24 cellular contexts compared by ENCODE assay signal in the genomic region with DNA sequence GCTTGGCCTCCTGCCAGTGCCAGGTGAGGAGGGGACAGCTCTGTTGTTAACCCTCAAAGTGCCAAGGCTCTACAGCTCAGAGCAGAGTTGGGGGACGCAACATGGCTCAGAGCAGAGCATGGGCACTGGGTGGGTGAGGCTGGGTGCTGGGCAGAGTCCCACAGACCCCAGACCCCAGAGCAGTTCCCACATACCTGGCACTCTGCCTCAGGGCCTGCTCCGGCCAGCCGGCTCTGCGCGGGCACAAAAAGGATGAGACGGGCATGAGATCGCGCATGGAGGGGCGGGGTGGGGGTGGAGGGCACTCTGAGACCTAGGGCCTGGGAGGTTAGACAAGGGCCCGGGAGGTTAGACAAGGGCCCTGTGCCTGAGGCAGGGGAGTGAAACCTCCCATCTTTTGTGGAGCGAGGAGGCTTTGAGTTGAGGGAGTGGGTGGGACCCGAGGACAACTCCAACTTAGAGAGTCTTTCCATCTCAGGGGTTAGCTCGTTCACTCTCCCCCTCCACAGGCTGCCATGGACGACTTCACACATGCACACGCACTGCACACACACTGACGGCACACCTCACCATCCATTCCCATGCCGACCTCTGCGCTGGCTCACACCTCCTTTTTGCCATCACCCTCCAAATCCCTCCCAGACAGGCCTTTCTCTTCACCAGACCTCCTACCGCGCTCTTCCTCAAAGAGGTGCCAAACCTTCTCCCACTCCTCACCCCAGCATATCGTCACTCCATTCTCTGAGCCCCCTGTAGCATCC. TPM values are rescaled to one million over a fixed set of nuclear protein-coding genes. Genes with fewer than 3 reads are reported as not detected.
A peak's percentile ranks its signal among the peaks of the same experiment; 100 is the strongest.
DNase-seq lines count a peak whose midpoint lies in the region; ATAC-seq and TF ChIP-seq lines count a peak whose summit lies in the region.
"Had no signal": no experiment of that assay in that cellular context is flagged by ENCODE, and none has a peak within 500 bp of the region (broad histone marks: within the 10 kb centered on the region; RNA-seq: fewer than 3 reads in every experiment).

No MANE protein-coding gene starts in this region.

- H4K8ac ChIP-seq in mesendoderm (ENCODE audit: low read depth, low read length): no peak overlapping the region

- no peak overlapping the region for H2BK120ac ChIP-seq in mesendoderm (ENCODE audit: low read depth, low read length)

- H3K56ac ChIP-seq in mesendoderm (ENCODE audit: low read length): no peak overlapping the region

- ATAC-seq in heart right ventricle: peak in 3 of 8 donors; percentile 1 to 12 (median 2)
- ATAC-seq in upper lobe of right lung: no peak
- ATAC-seq in HG02763 (IDR thresholded peaks at IDR 0.05; ENCODE audit: unreplicated experiment): no peak
- ATAC-seq in esophagus mucosa: no peak
- ATAC-seq: activated CD8-positive, alpha-beta T cell treated with anti-CD3 and anti-CD28 coated beads for 36 hours; Panc1 had no signal

- no peak for DNase-seq in heart right ventricle
- DNase-seq in cardiac septum (ENCODE audit: low spot score): no peak
- DNase-seq in coronary artery (ENCODE audit: low spot score): no peak
- no peak for DNase-seq in mesendoderm
- no peak for DNase-seq in upper lobe of right lung
- DNase-seq in stimulated activated CD8-positive, alpha-beta memory T cell treated with anti-CD3 and anti-CD28 coated beads, Interleukin-4, amount 100 ng/mL, for 48 hours: no peak
- DNase-seq: activated CD8-positive, alpha-beta memory T cell treated with anti-CD3 and anti-CD28 coated beads, Interleukin-2, amount 50 U/mL, for 48 hours; activated CD8-positive, alpha-beta T cell treated with anti-CD3 and anti-CD28 coated beads for 36 hours; activated naive CD4-positive, alpha-beta T cell treated with anti-CD3 and anti-CD28 coated beads for 36 hours; cerebellar nuclear complex; GDM1; IMR-90; MV-4-11; NCI-H1694; stimulated activated CD4-positive, alpha-beta T cell treated with anti-CD3 and anti-CD28 coated beads, Interleukin-1b, Interleukin-23, amount 100 ng/mL, for 48 hours; T-helper 2 cell; transverse colon had no signal

- peak overlapping the region in 6 of 10 donors; percentile 3 to 36 (median 13) for H3K27ac ChIP-seq in heart right ventricle
- peak overlapping the region; percentile 32 to 67 for H3K27ac ChIP-seq in coronary artery
- no peak overlapping the region for H3K27ac ChIP-seq in mesendoderm (ENCODE audit: low read depth, low read length)
- H3K27ac ChIP-seq in upper lobe of right lung: peak overlapping the region; percentile 3
- H3K27ac ChIP-seq: 22Rv1, GM23248, neutrophil, transverse colon had no signal

- H3K79me1 ChIP-seq in mesendoderm (ENCODE audit: low read length): peaks cover 3% of the 10 kb centered on the region

- H3K4me2 ChIP-seq in mesendoderm (ENCODE audit: low read length): no peak overlapping the region

- H3K36me3 ChIP-seq in heart right ventricle: peaks cover 0 to 48% (median 0%) of the 10 kb centered on the region in 9 donors
- no peaks in the 10 kb centered on the region for H3K36me3 ChIP-seq in mesendoderm (ENCODE audit: control insufficient read depth, insufficient read depth, low read length)
- no peaks in the 10 kb centered on the region for H3K36me3 ChIP-seq in upper lobe of right lung
- H3K36me3 ChIP-seq: neutrophil, transverse colon had no signal

- intact Hi-C loops in heart right ventricle (cut with DNase I) (no loop called here), cardiac septum (cut with DNase I) (no loop called here), upper lobe of right lung (cut with DNase I) (no loop called here)

- H3K79me2 ChIP-seq in mesendoderm (ENCODE audit: control insufficient read depth, insufficient read depth, low read length): no peaks in the 10 kb centered on the region

- H3K4ac ChIP-seq in mesendoderm (ENCODE audit: low read depth, low read length): no peak overlapping the region

- 82 to 85% methylated on average over 21 of the region's 21 CpGs for WGBS in heart right ventricle, 2 donors
- no CpG with 5 or more reads among the region's 21 CpGs for WGBS in mesendoderm (ENCODE audit: extremely low coverage, insufficient coverage, low lambda C conversion rate)

- no peak overlapping the region for H2BK15ac ChIP-seq in mesendoderm (replicated peaks; ENCODE audit: low read depth)

- no peak overlapping the region for H2BK5ac ChIP-seq in mesendoderm (ENCODE audit: low read length)

- no peak overlapping the region for H3K18ac ChIP-seq in mesendoderm (ENCODE audit: low read length)

- peak overlapping the region; percentile 2 for H2AK5ac ChIP-seq in mesendoderm (ENCODE audit: low read length)

- H4K5ac ChIP-seq in mesendoderm (ENCODE audit: low read length): no peak overlapping the region

- H3K23ac ChIP-seq in mesendoderm (ENCODE audit: low read length): no peak overlapping the region

- H3K27me3 ChIP-seq in heart right ventricle (no peaks in the 10 kb centered on the region), mesendoderm (ENCODE audit: insufficient read depth, low read length, poor library complexity) (no peaks in the 10 kb centered on the region), upper lobe of right lung (no peaks in the 10 kb centered on the region)
- H3K27me3 ChIP-seq: transverse colon had no signal

- no peak overlapping the region for H3K4me3 ChIP-seq in heart right ventricle
- H3K4me3 ChIP-seq in coronary artery: no peak overlapping the region
- H3K4me3 ChIP-seq in mesendoderm (ENCODE audit: low read length): no peak overlapping the region
- H3K4me3 ChIP-seq in upper lobe of right lung: no peak overlapping the region
- H3K4me3 ChIP-seq: GM23248, transverse colon had no signal

- peaks cover 0 to 43% (median 26%) of the 10 kb centered on the region in 9 donors for H3K4me1 ChIP-seq in heart right ventricle
- peaks cover 15% of the 10 kb centered on the region for H3K4me1 ChIP-seq in mesendoderm (ENCODE audit: control insufficient read depth, low read depth, low read length)
- peaks cover 16% of the 10 kb centered on the region for H3K4me1 ChIP-seq in upper lobe of right lung

- no peak for TF ChIP-seq CTCF in heart right ventricle (IDR thresholded peaks at IDR 0.05)
- TF ChIP-seq CTCF in coronary artery (IDR thresholded peaks at IDR 0.05): no peak
- TF ChIP-seq CTCF in upper lobe of right lung (IDR thresholded peaks at IDR 0.05): no peak

- H3K9me3 ChIP-seq in heart right ventricle (no peaks in the 10 kb centered on the region), upper lobe of right lung (no peaks in the 10 kb centered on the region)
- H3K9me3 ChIP-seq: neutrophil, transverse colon had no signal

- H3K9ac ChIP-seq in mesendoderm (ENCODE audit: low read length): no peak overlapping the region
- H3K9ac ChIP-seq: GM23248 had no signal

RNA-seq across cellular contexts. Expression of a gene that starts 22.0 kb away (rescaled TPM):
- total RNA-seq in heart right ventricle (10 to 100 TPM in 9 of 10 donors, 1 to 10 TPM in 1; 8.4 to 45.8 (median 17.9) TPM), cardiac septum (16.9 TPM), upper lobe of right lung (66.6 TPM), esophagus mucosa (62.7 TPM)
- 10 to 100 TPM; 16.2 to 21.6 TPM for polyA plus RNA-seq in heart right ventricle
- polyA plus RNA-seq in mesendoderm (2013, experiment 1 of 2): 11.8 TPM
- 12.2 TPM for polyA plus RNA-seq in mesendoderm (2013, experiment 2 of 2)
- total RNA-seq: activated naive CD4-positive, alpha-beta T cell treated with anti-CD3 and anti-CD28 coated beads for 36 hours had no signal
- polyA plus RNA-seq: CD14-positive monocyte had no signal
